ENCODE assay signal across 29 cellular contexts in genomic region chr17:67557052-67557845, GRCh38.
A peak's percentile ranks its signal among the peaks of the same experiment; 100 is the strongest.
DNase-seq lines count a peak whose midpoint lies in the region; ATAC-seq, FAIRE-seq and TF ChIP-seq lines count a peak whose summit lies in the region.
"Had no signal": no experiment of that assay in that cellular context is flagged by ENCODE, and none has a peak within 500 bp of the region (broad histone marks: within the 10 kb centered on the region; RNA-seq: fewer than 3 reads in every experiment).

No MANE protein-coding gene starts in this region.

- H3K79me1 ChIP-seq in trophoblast cell (ENCODE audit: low read length), result no peaks in the 10 kb centered on the region

- no peak overlapping the region for H2BK5ac ChIP-seq in trophoblast cell (ENCODE audit: low read depth, low read length, poor library complexity)

- no peak overlapping the region for H3K4me3 ChIP-seq in mesodermal cell (ENCODE audit: extremely low read depth, insufficient read depth, low read length, poor library complexity, severe bottlenecking)
- no peak overlapping the region for H3K4me3 ChIP-seq in trophoblast cell (ENCODE audit: low read depth, low read length)
- H3K4me3 ChIP-seq in gastroesophageal sphincter, result no peak overlapping the region
- H3K4me3 ChIP-seq: hepatocyte, K562, Peyer's patch, upper lobe of left lung had no signal

- POLR2A ChIA-PET in CD4-positive, alpha-beta T cell (lab: Charles Lee), result no interaction called here

- H3K9me3 ChIP-seq in CD4-positive, alpha-beta T cell (ENCODE audit: control insufficient read depth, low read length), result no peaks in the 10 kb centered on the region
- H3K9me3 ChIP-seq in mesodermal cell (ENCODE audit: control insufficient read depth, low read length), result no peaks in the 10 kb centered on the region
- no peaks in the 10 kb centered on the region for H3K9me3 ChIP-seq in trophoblast cell (ENCODE audit: insufficient read depth, low read depth, low read length)
- no peaks in the 10 kb centered on the region for H3K9me3 ChIP-seq in gastroesophageal sphincter
- H3K9me3 ChIP-seq: Caco-2, Peyer's patch had no signal

- no peak overlapping the region for H3K4me3 Mint-ChIP-seq in CD4-positive, alpha-beta T cell
- H3K4me3 Mint-ChIP-seq in osteocyte (ENCODE audit: unreplicated experiment), result no peak overlapping the region
- H3K4me3 Mint-ChIP-seq: activated B cell treated with CpG ODN at 0.5 μM for 24 hours had no signal

- intact Hi-C loops in CD4-positive, alpha-beta T cell (cut with DNase I, micrococcal nuclease), result no loop called here

- H3K9me3 Mint-ChIP-seq in CD4-positive, alpha-beta T cell, result peaks cover 3% of the 10 kb centered on the region
- H3K9me3 Mint-ChIP-seq in osteocyte (ENCODE audit: unreplicated experiment), result no peaks in the 10 kb centered on the region

- H3K4ac ChIP-seq in trophoblast cell (ENCODE audit: low read depth, low read length), result no peak overlapping the region

- DNase-seq in CD4-positive, alpha-beta T cell, result no peak
- DNase-seq in D721Med (ENCODE audit: insufficient read length, low spot score) (no peak), caudate nucleus (lab: John Stamatoyannopoulos, UW) (peak in 1 of 61 donors; percentile 32), trophoblast cell (no peak), osteocyte (ENCODE audit: extremely low spot score, unreplicated experiment) (no peak)
- DNase-seq: activated B cell treated with CpG ODN at 0.5 μM for 24 hours; activated CD4-positive, alpha-beta T cell treated with anti-CD3 and anti-CD28 coated beads, Interleukin-2, amount 50 U/mL, for 4 hours; activated gamma-delta T cell treated with Interleukin-2 at 50 U/mL for 16 hours; Caco-2; DMS79; GDM1; naive B cell; NCI-H1105; NCI-H1930; NCI-H526; Peyer's patch; SIG-M5; small intestine; stimulated activated CD4-positive, alpha-beta T cell treated with anti-CD3 and anti-CD28 coated beads, Interleukin-1b, Interleukin-23, amount 100 ng/mL, for 48 hours; T-helper 9 cell; upper lobe of left lung had no signal

- no peaks in the 10 kb centered on the region for H3K27me3 ChIP-seq in CD4-positive, alpha-beta T cell (ENCODE audit: control insufficient read depth, insufficient read depth, low read length)
- no peaks in the 10 kb centered on the region for H3K27me3 ChIP-seq in trophoblast cell (ENCODE audit: insufficient read depth, low read length)
- no peaks in the 10 kb centered on the region for H3K27me3 ChIP-seq in gastroesophageal sphincter
- H3K27me3 ChIP-seq: hepatocyte, Peyer's patch, upper lobe of left lung had no signal

- H3K4me1 ChIP-seq in mesodermal cell (ENCODE audit: control insufficient read depth, insufficient read depth, low read length, poor library complexity, severe bottlenecking) (no peaks in the 10 kb centered on the region), trophoblast cell (ENCODE audit: control insufficient read depth in 1 of 2, insufficient read depth in 2 of 2, low read length in 2 of 2) (no peaks in the 10 kb centered on the region), gastroesophageal sphincter (peaks cover 0 to 11% (median 0%) of the 10 kb centered on the region in 3 donors)
- H3K4me1 ChIP-seq: Caco-2, Peyer's patch, upper lobe of left lung had no signal

- H4K8ac ChIP-seq in trophoblast cell (ENCODE audit: low read depth, low read length), result no peak overlapping the region

- no peak overlapping the region for H2BK12ac ChIP-seq in trophoblast cell (ENCODE audit: low read length)

- no peak for TF ChIP-seq POLR2A in gastroesophageal sphincter (IDR thresholded peaks at IDR 0.05)

- H3K27ac Mint-ChIP-seq in CD4-positive, alpha-beta T cell, result peak overlapping the region; percentile 43
- H3K27ac Mint-ChIP-seq in osteocyte (ENCODE audit: unreplicated experiment), result no peak overlapping the region
- H3K27ac Mint-ChIP-seq: activated B cell treated with CpG ODN at 0.5 μM for 24 hours had no signal

- peaks cover 6% of the 10 kb centered on the region for H3K4me1 Mint-ChIP-seq in CD4-positive, alpha-beta T cell (ENCODE audit: low read depth)
- peaks cover 10% of the 10 kb centered on the region for H3K4me1 Mint-ChIP-seq in osteocyte (ENCODE audit: unreplicated experiment)
- H3K4me1 Mint-ChIP-seq: activated B cell treated with CpG ODN at 0.5 μM for 24 hours, naive B cell had no signal

- no peak overlapping the region for H3K4me2 ChIP-seq in trophoblast cell (ENCODE audit: low read length)
- H3K4me2 ChIP-seq: hepatocyte had no signal

- no peak overlapping the region for H2BK120ac ChIP-seq in trophoblast cell (ENCODE audit: insufficient read depth, low read length, poor library complexity)

- H3K79me2 ChIP-seq in trophoblast cell (ENCODE audit: control insufficient read depth, insufficient read depth, low read length, poor library complexity), result no peaks in the 10 kb centered on the region
- H3K79me2 ChIP-seq: hepatocyte had no signal

- no peak overlapping the region for H2AK5ac ChIP-seq in trophoblast cell (ENCODE audit: low read length)

- no peak overlapping the region for H3K23ac ChIP-seq in trophoblast cell (ENCODE audit: low read length)

- no peak overlapping the region for H4K91ac ChIP-seq in trophoblast cell (ENCODE audit: low read depth, low read length)

- H3K18ac ChIP-seq in trophoblast cell (ENCODE audit: low read length), result no peak overlapping the region

- H4K12ac ChIP-seq in trophoblast cell (ENCODE audit: low read depth, low read length), result no peak overlapping the region

- peaks cover 15% of the 10 kb centered on the region for H3K36me3 ChIP-seq in mesodermal cell (ENCODE audit: control insufficient read depth, insufficient read depth, low read length)
- no peaks in the 10 kb centered on the region for H3K36me3 ChIP-seq in trophoblast cell (ENCODE audit: control insufficient read depth in 1 of 2, insufficient read depth in 2 of 2, low read length in 2 of 2)
- H3K36me3 ChIP-seq in gastroesophageal sphincter, result no peaks in the 10 kb centered on the region
- H3K36me3 ChIP-seq: Peyer's patch, upper lobe of left lung had no signal

- peak; percentile 41 for FAIRE-seq in D721Med (lab: Jason Lieb, UNC)
- FAIRE-seq: endometrium, frontal cortex, K562, small intestine had no signal

- H3K27me3 Mint-ChIP-seq in CD4-positive, alpha-beta T cell, result no peaks in the 10 kb centered on the region
- H3K27me3 Mint-ChIP-seq in osteocyte (ENCODE audit: unreplicated experiment), result no peaks in the 10 kb centered on the region
- H3K27me3 Mint-ChIP-seq: activated B cell treated with CpG ODN at 0.5 μM for 24 hours, naive B cell had no signal

- no peak overlapping the region for H3K27ac ChIP-seq in CD4-positive, alpha-beta T cell (ENCODE audit: low read depth, low read length)
- peak overlapping the region; percentile 52 for H3K27ac ChIP-seq in caudate nucleus (ENCODE audit: low read depth, low read length)
- H3K27ac ChIP-seq in mesodermal cell (ENCODE audit: low read depth, low read length, severe bottlenecking), result peak overlapping the region; percentile 47
- H3K27ac ChIP-seq in trophoblast cell (ENCODE audit: low read depth, low read length), result no peak overlapping the region
- no peak overlapping the region for H3K27ac ChIP-seq in gastroesophageal sphincter
- H3K27ac ChIP-seq: hepatocyte, Peyer's patch, upper lobe of left lung had no signal

- CTCF ChIA-PET in CD4-positive, alpha-beta T cell (lab: Charles Lee), result no interaction called here

- 95 to 99% methylated on average over 9 of the region's 11 CpGs for WGBS in mesodermal cell (ENCODE audit: insufficient coverage in 2 of 2), 2 experiments
- no CpG with 5 or more reads among the region's 11 CpGs for WGBS in trophoblast cell (ENCODE audit: extremely low coverage, insufficient coverage, insufficient read length)
- WGBS in gastroesophageal sphincter (ENCODE audit: low coverage in 1 of 2), 2 donors, result 79 to 91% methylated on average over 6 to 8 of the region's 11 CpGs

- H3K9ac ChIP-seq in trophoblast cell (ENCODE audit: low read length), result no peak overlapping the region

- H3K36me3 Mint-ChIP-seq in CD4-positive, alpha-beta T cell (ENCODE audit: low read depth), result peaks cover 81% of the 10 kb centered on the region
- H3K36me3 Mint-ChIP-seq in osteocyte (ENCODE audit: unreplicated experiment), result peaks cover 4% of the 10 kb centered on the region

- no peak for TF ChIP-seq CTCF in CD4-positive, alpha-beta T cell (IDR thresholded peaks at IDR 0.05)
- TF ChIP-seq CTCF in D721Med (IDR thresholded peaks at IDR 0.05; ENCODE audit: insufficient read depth, missing control alignments) (no peak), gastroesophageal sphincter (IDR thresholded peaks at IDR 0.05) (no peak), osteocyte (IDR thresholded peaks at IDR 0.05) (no peak)

- no peak for TF ChIP-seq EP300 in gastroesophageal sphincter (IDR thresholded peaks at IDR 0.05)

- H2AFZ ChIP-seq in trophoblast cell (ENCODE audit: insufficient read depth, low read length, poor library complexity), result no peak overlapping the region
- H2AFZ ChIP-seq: hepatocyte had no signal

- H3K14ac ChIP-seq in trophoblast cell (ENCODE audit: low read length), result no peak overlapping the region

- no peak for ATAC-seq in CD4-positive, alpha-beta T cell (ENCODE audit: poor library complexity)
- no peak for ATAC-seq in gastroesophageal sphincter
- ATAC-seq: HCT116, K562, left lobe of liver had no signal

Comparison
In these comparisons a context has a peak if more than half of its experiments do, and no peak if none do; other contexts are left out.
1. H3K27ac ChIP-seq: peak in caudate nucleus (single experiment) and mesodermal cell (single experiment); none in CD4-positive, alpha-beta T cell (single experiment), trophoblast cell (single experiment) and gastroesophageal sphincter (0 of 4).